Comparison of ENCODE assay signal across 17 cellular contexts in the genomic region with DNA sequence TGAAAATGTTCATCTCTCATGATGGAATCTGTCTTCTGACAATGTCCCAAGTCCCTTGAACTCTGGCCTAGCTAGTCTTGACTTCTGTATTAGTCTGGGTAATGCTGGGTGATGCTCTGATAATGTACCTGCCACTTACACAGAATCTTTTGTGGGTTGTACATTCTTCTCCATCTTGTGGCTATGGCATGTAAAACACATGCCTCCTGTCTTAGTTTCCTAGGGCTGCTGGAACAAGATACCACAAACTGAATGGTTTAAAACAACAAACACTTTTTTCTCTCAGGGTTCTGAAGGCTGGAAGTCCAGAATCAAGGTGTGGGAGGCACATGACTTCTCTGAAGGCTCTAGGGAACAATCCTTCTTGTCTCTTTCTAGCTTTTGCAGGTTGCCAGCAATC.
"Had no signal": no experiment of that assay in that cellular context is flagged by ENCODE, and none has a peak within 500 bp of the region (broad histone marks: within the 10 kb centered on the region; RNA-seq: fewer than 3 reads in every experiment).

No MANE protein-coding gene starts in this region.

- H3K36me3 ChIP-seq: neutrophil, pancreas, WERI-Rb-1 had no signal

- H3K27ac Mint-ChIP-seq: activated CD4-positive, alpha-beta T cell treated with anti-CD3 and anti-CD28 coated beads for 36 hours; activated naive CD4-positive, alpha-beta T cell treated with anti-CD3 and anti-CD28 coated beads, Interleukin-2, amount 50 U/mL, for 72 hours; activated T-helper 1 cell treated with anti-CD3 and anti-CD28 coated beads, Interleukin-12 subunit alpha, Interleukin-12 subunit beta, Interleukin-2, Interleukin-4 antibody, amounts not matched to agents 30 ng/mL and 10 ng/mL and 1 ng/mL, durations not matched to agents 14 hours and 24 hours and 36 hours; dendritic cell treated with granulocyte-macrophage colony-stimulating factor and Interleukin-4, amounts not matched to agents 40 ng/mL and 50 ng/mL, for 4 days; natural killer cell; stimulated activated memory B cell treated with anti-CD40 and anti-IgM and Interleukin-4, amounts not matched to agents 10 μg/mL and 1 μg/mL and 100 μg/mL, for 72 hours; type B pancreatic cell had no signal

- H3K27me3 Mint-ChIP-seq: dendritic cell treated with granulocyte-macrophage colony-stimulating factor and Interleukin-4, amounts not matched to agents 40 ng/mL and 50 ng/mL, for 4 days; type B pancreatic cell had no signal

- DNase-seq: activated CD4-positive, alpha-beta T cell treated with anti-CD3 and anti-CD28 coated beads for 36 hours; activated CD4-positive, alpha-beta T cell treated with anti-CD3 and anti-CD28 coated beads, Interleukin-2, amount 50 U/mL, for 48 hours; activated gamma-delta T cell treated with Interleukin-2 at 50 U/mL for 16 hours; amniotic stem cell; effector CD8-positive, alpha-beta T cell; mesenchymal stem cell; natural killer cell; pancreas; stimulated activated CD4-positive, alpha-beta T cell treated with anti-CD3 and anti-CD28 coated beads, Interleukin-4, amount 100 ng/mL, for 24 hours; testis; WERI-Rb-1 had no signal

- H3K27ac ChIP-seq: neutrophil, pancreas, testis, WERI-Rb-1 had no signal

- H3K36me3 Mint-ChIP-seq: activated naive CD4-positive, alpha-beta T cell treated with anti-CD3 and anti-CD28 coated beads, Interleukin-2, amount 50 U/mL, for 72 hours; natural killer cell; stimulated activated memory B cell treated with anti-CD40 and anti-IgM and Interleukin-4, amounts not matched to agents 10 μg/mL and 1 μg/mL and 100 μg/mL, for 72 hours; type B pancreatic cell had no signal

- H3K9me3 Mint-ChIP-seq: activated naive CD4-positive, alpha-beta T cell treated with anti-CD3 and anti-CD28 coated beads, Interleukin-2, amount 50 U/mL, for 72 hours; activated T-helper 1 cell treated with anti-CD3 and anti-CD28 coated beads, Interleukin-12 subunit alpha, Interleukin-12 subunit beta, Interleukin-2, Interleukin-4 antibody, amounts not matched to agents 30 ng/mL and 10 ng/mL and 1 ng/mL, durations not matched to agents 14 hours and 24 hours and 36 hours; dendritic cell treated with granulocyte-macrophage colony-stimulating factor and Interleukin-4, amounts not matched to agents 40 ng/mL and 50 ng/mL, for 4 days; natural killer cell; stimulated activated memory B cell treated with anti-CD40 and anti-IgM and Interleukin-4, amounts not matched to agents 10 μg/mL and 1 μg/mL and 100 μg/mL, for 72 hours; type B pancreatic cell had no signal

- H3K4me3 ChIP-seq: pancreas, testis had no signal

- H3K4me1 ChIP-seq: pancreas, testis had no signal

- H3K9me3 ChIP-seq: neutrophil, pancreas, testis had no signal

- H3K27me3 ChIP-seq: neutrophil, pancreas, testis had no signal

- H3K4me1 Mint-ChIP-seq: activated CD4-positive, alpha-beta T cell treated with anti-CD3 and anti-CD28 coated beads for 36 hours; natural killer cell; stimulated activated memory B cell treated with anti-CD40 and anti-IgM and Interleukin-4, amounts not matched to agents 10 μg/mL and 1 μg/mL and 100 μg/mL, for 72 hours had no signal

- H3K4me3 Mint-ChIP-seq: activated CD4-positive, alpha-beta T cell treated with anti-CD3 and anti-CD28 coated beads for 36 hours; activated T-helper 1 cell treated with anti-CD3 and anti-CD28 coated beads, Interleukin-12 subunit alpha, Interleukin-12 subunit beta, Interleukin-2, Interleukin-4 antibody, amounts not matched to agents 30 ng/mL and 10 ng/mL and 1 ng/mL, durations not matched to agents 14 hours and 24 hours and 36 hours; dendritic cell treated with granulocyte-macrophage colony-stimulating factor and Interleukin-4, amounts not matched to agents 40 ng/mL and 50 ng/mL, for 4 days; natural killer cell; stimulated activated memory B cell treated with anti-CD40 and anti-IgM and Interleukin-4, amounts not matched to agents 10 μg/mL and 1 μg/mL and 100 μg/mL, for 72 hours; type B pancreatic cell had no signal
